Comparison of ENCODE assay signal across 33 cellular contexts in genomic region chr15:97648728-97649127, GRCh38.
"Had no signal": no experiment of that assay in that cellular context is flagged by ENCODE, and none has a peak within 500 bp of the region (broad histone marks: within the 10 kb centered on the region; RNA-seq: fewer than 3 reads in every experiment).

No MANE protein-coding gene starts in this region.

- H3K27ac ChIP-seq: adrenal gland, ascending aorta, body of pancreas, brain microvascular endothelial cell, breast epithelium, cardiac muscle cell had no signal

- ATAC-seq: activated naive CD4-positive, alpha-beta T cell treated with anti-CD3 and anti-CD28 coated beads, Interleukin-2, amount 50 U/mL, for 72 hours; activated naive CD8-positive, alpha-beta T cell treated with anti-CD3 and anti-CD28 coated beads, Interleukin-2, amount 50 U/mL, for 24 hours; activated T-cell treated with anti-CD3 and anti-CD28 coated beads, Interleukin-2, amount 50 U/mL, for 4 hours; activated T-cell treated with anti-CD3 and anti-CD28 coated beads, Interleukin-2, amount 50 U/mL, for 72 hours; activated T-helper 17 cell treated with anti-CD3 and anti-CD28 coated beads, Interleukin-2, amount 50 U/mL, for 72 hours; body of pancreas had no signal

- DNase-seq: activated effector memory CD4-positive, alpha-beta T cell treated with anti-CD3 and anti-CD28 coated beads, Interleukin-2, amount 50 U/mL, for 16 hours; activated effector memory CD4-positive, alpha-beta T cell treated with Interleukin-2 at 50 U/mL for 16 hours; activated gamma-delta T cell; activated gamma-delta T cell treated with Interleukin-2 at 50 U/mL for 16 hours; activated naive CD4-positive, alpha-beta T cell; activated naive CD4-positive, alpha-beta T cell treated with anti-CD3 and anti-CD28 coated beads for 36 hours; activated naive CD4-positive, alpha-beta T cell treated with anti-CD3 and anti-CD28 coated beads, Interleukin-2, amount 10 ng/mL, durations not matched to agents 7 days and 5 days; activated naive CD4-positive, alpha-beta T cell treated with anti-CD3 and anti-CD28 coated beads, Interleukin-2, amount 50 U/mL, for 16 hours; activated naive CD4-positive, alpha-beta T cell treated with Interleukin-2 at 50 U/mL for 16 hours; activated naive CD8-positive, alpha-beta T cell treated with anti-CD3 and anti-CD28 coated beads for 36 hours; activated naive CD8-positive, alpha-beta T cell treated with anti-CD3 and anti-CD28 coated beads, Interleukin-2, amount 10 ng/mL, durations not matched to agents 7 days and 5 days; activated naive CD8-positive, alpha-beta T cell treated with anti-CD3 and anti-CD28 coated beads, Interleukin-2, amount 50 U/mL, for 24 hours; activated T-cell treated with anti-CD3 and anti-CD28 coated beads for 4 hours; activated T-cell treated with anti-CD3 and anti-CD28 coated beads, Interleukin-2, amount 50 U/mL, for 1 hour; activated T-cell treated with anti-CD3 and anti-CD28 coated beads, Interleukin-2, amount 50 U/mL, for 24 hours; activated T-cell treated with anti-CD3 and anti-CD28 coated beads, Interleukin-2, amount 50 U/mL, for 4 hours; activated T-cell treated with anti-CD3 and anti-CD28 coated beads, Interleukin-2, amount 50 U/mL, for 48 hours; activated T-cell treated with anti-CD3 and anti-CD28 coated beads, Interleukin-2, amount 50 U/mL, for 72 hours; adrenal gland; amniotic stem cell; amygdala; anterior cingulate cortex; aorta; body of pancreas; brain microvascular endothelial cell; caudate nucleus; central memory CD4-positive, alpha-beta T cell; cerebellar nuclear complex had no signal

- H3K4me3 ChIP-seq: adrenal gland, ascending aorta, body of pancreas, breast epithelium, cardiac muscle cell had no signal

- H3K27me3 ChIP-seq: ascending aorta, brain microvascular endothelial cell had no signal

- H3K4me1 ChIP-seq: adrenal gland, ascending aorta, breast epithelium had no signal

- H3K36me3 ChIP-seq: adrenal gland, ascending aorta, brain microvascular endothelial cell, breast epithelium, cardiac muscle cell had no signal

- H3K9me3 ChIP-seq: adrenal gland, ascending aorta, body of pancreas, breast epithelium had no signal
